23 cellular contexts compared by ENCODE assay signal in the genomic region with DNA sequence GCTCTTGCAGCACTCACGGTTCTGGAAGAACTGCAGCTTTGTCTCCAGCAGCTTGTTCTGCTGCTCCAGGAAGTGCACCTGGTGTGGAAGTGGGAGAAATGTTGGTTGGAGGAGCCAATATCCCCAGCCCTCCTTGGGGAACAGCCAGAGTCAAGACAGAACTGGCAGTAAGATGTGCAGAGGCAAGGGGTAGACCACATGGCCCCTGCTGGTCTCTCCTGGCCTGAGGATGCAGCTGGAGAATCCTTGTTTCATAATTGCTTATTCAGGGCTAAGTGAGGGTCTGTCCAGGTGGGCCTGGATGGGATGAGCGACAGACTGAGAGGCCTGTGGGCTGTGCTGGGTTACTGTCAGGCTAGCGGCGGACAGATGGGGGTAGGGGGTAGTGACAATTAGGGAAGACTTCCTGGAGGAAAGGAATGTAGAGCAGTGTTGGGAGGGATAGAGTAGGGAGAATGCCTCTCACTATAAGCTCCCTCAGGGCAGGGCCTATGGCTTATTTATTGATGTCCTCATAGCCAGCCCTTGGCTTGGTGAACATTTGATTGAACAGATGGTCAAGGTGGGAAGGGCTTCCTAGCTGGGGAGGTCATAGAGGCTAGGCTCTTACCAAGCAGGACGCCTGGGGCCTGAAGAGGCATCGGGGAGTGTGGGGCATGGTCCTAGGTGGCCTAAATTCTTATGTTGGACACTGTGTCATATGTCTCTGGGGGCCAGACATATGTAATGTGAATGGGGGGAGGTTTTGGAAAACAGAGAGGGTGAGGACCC. TPM values are rescaled to one million over a fixed set of nuclear protein-coding genes. Genes with fewer than 3 reads are reported as not detected.
"Had no signal": no experiment of that assay in that cellular context is flagged by ENCODE, and none has a peak within 500 bp of the region (broad histone marks: within the 10 kb centered on the region; RNA-seq: fewer than 3 reads in every experiment).

No MANE protein-coding gene starts in this region.

- FAIRE-seq: small intestine had no signal

- H3K36me3 Mint-ChIP-seq: memory B cell had no signal

- ATAC-seq: activated CD4-positive, alpha-beta T cell treated with anti-CD3 and anti-CD28 coated beads for 36 hours; activated CD8-positive, alpha-beta memory T cell treated with anti-CD3 and anti-CD28 coated beads, Interleukin-2, amount 10 ng/mL, durations not matched to agents 7 days and 5 days; left lung; mucosa of descending colon; psoas muscle; right cardiac atrium; WTC11 had no signal

- H3K4me3 ChIP-seq: coronary artery, left lung, mucosa of descending colon, psoas muscle, stomach had no signal

- DNase-seq: activated CD4-positive, alpha-beta T cell treated with anti-CD3 and anti-CD28 coated beads for 36 hours; activated CD4-positive, alpha-beta T cell treated with anti-CD3 and anti-CD28 coated beads, Interleukin-2, amount 50 U/mL, for 48 hours; activated CD8-positive, alpha-beta memory T cell treated with anti-CD3 and anti-CD28 coated beads, Interleukin-2, amount 10 ng/mL, durations not matched to agents 7 days and 5 days; activated naive CD4-positive, alpha-beta T cell treated with Interleukin-2 at 50 U/mL for 16 hours; brain microvascular endothelial cell; erythroblast; foreskin melanocyte; hypothalamus; islet precursor cell; left lung; mucosa of descending colon; naive B cell; right cardiac atrium; small intestine; stimulated activated CD4-positive, alpha-beta T cell treated with anti-CD3 and anti-CD28 coated beads, Interleukin-4, amount 100 ng/mL, for 1 hour; stomach had no signal

- H3K9me3 ChIP-seq: left lung, mucosa of descending colon, psoas muscle, stomach had no signal

- H3K27ac ChIP-seq: brain microvascular endothelial cell, coronary artery, left lung, psoas muscle, stomach had no signal

- H3K9me3 Mint-ChIP-seq: central memory CD8-positive, alpha-beta T cell; memory B cell; naive B cell had no signal

- H3K27ac Mint-ChIP-seq: activated CD4-positive, alpha-beta T cell treated with anti-CD3 and anti-CD28 coated beads for 36 hours; activated CD8-positive, alpha-beta memory T cell treated with anti-CD3 and anti-CD28 coated beads, Interleukin-2, amount 10 ng/mL, durations not matched to agents 7 days and 5 days; memory B cell; naive B cell; WTC11 had no signal

- H3K4me3 Mint-ChIP-seq: activated CD4-positive, alpha-beta T cell treated with anti-CD3 and anti-CD28 coated beads for 36 hours; activated CD8-positive, alpha-beta memory T cell treated with anti-CD3 and anti-CD28 coated beads, Interleukin-2, amount 10 ng/mL, durations not matched to agents 7 days and 5 days; central memory CD8-positive, alpha-beta T cell; memory B cell; neural crest cell; WTC11 had no signal

- H3K4me1 ChIP-seq: psoas muscle had no signal

- H3K36me3 ChIP-seq: brain microvascular endothelial cell, left lung, stomach had no signal

- H3K4me1 Mint-ChIP-seq: memory B cell had no signal

RNA-seq across cellular contexts. Expression of a gene that starts 18.1 kb away (rescaled TPM):
- total RNA-seq: activated CD4-positive, alpha-beta T cell treated with anti-CD3 and anti-CD28 coated beads for 36 hours; neural crest cell; right cardiac atrium; stomach had no signal

RNA-seq across cellular contexts. Expression of a gene that starts 23.3 kb away (rescaled TPM):
- total RNA-seq: neural crest cell, temporal lobe had no signal

RNA-seq across cellular contexts. Expression of a gene that starts 35.0 kb away (rescaled TPM):
- total RNA-seq: activated CD4-positive, alpha-beta T cell treated with anti-CD3 and anti-CD28 coated beads for 36 hours; left lung; mucosa of descending colon; neural crest cell; psoas muscle; right cardiac atrium; stomach; temporal lobe had no signal
